In genomic region chr10:121567569-121567968, GRCh38 we compare ENCODE assay signal across 18 cellular contexts. TPM values are rescaled to one million over a fixed set of nuclear protein-coding genes. Genes with fewer than 3 reads are reported as not detected.
DNase-seq lines count a peak whose midpoint lies in the region; ATAC-seq and TF ChIP-seq lines count a peak whose summit lies in the region.
"Had no signal": no experiment of that assay in that cellular context is flagged by ENCODE, and none has a peak within 500 bp of the region (broad histone marks: within the 10 kb centered on the region; RNA-seq: fewer than 3 reads in every experiment).

No MANE protein-coding gene starts in this region.

- no peak overlapping the region for H3K4me3 ChIP-seq in mucosa of descending colon
- H3K4me3 ChIP-seq: K562 had no signal

- peak overlapping the region; percentile 14 for H3K27ac Mint-ChIP-seq in glutamatergic neuron (ENCODE audit: unreplicated experiment)
- no peak overlapping the region for H3K27ac Mint-ChIP-seq in T-helper 2 cell treated with Interferon-gamma antibody and Interleukin-4, amounts not matched to agents 5 μg/mL and 100 μg/mL, for 36 hours
- H3K27ac Mint-ChIP-seq: CD14-positive monocyte had no signal

- no peak overlapping the region for H3K4me3 Mint-ChIP-seq in glutamatergic neuron (ENCODE audit: unreplicated experiment)
- no peak overlapping the region for H3K4me3 Mint-ChIP-seq in T-helper 2 cell treated with Interferon-gamma antibody and Interleukin-4, amounts not matched to agents 5 μg/mL and 100 μg/mL, for 36 hours
- H3K4me3 Mint-ChIP-seq: CD14-positive monocyte had no signal

- DNase-seq in NCI-H748 (lab: John Stamatoyannopoulos, UW; ENCODE audit: unreplicated experiment) (peak; percentile 7), NCI-H748 treated with DMSO at 0.1 percent for 48 hours (lab: John Stamatoyannopoulos, UW) (no peak), glutamatergic neuron (no peak), mucosa of descending colon (no peak), cardiac septum (ENCODE audit: low spot score) (no peak)
- no peak for DNase-seq in T-helper 2 cell treated with Interferon-gamma antibody and Interleukin-4, amounts not matched to agents 5 μg/mL and 100 μg/mL, for 36 hours (ENCODE audit: low spot score)
- DNase-seq: DMS79 treated with DMSO at 0.1 percent for 48 hours, H7, NCI-H1092 treated with DMSO at 0.1 percent for 48 hours, NCI-H146, NCI-H2081 treated with DMSO at 0.1 percent for 48 hours, NCI-H82, OCI-M1, Right ventricle myocardium superior had no signal

- intact Hi-C loops in mucosa of descending colon (cut with DNase I, micrococcal nuclease): no loop called here
- intact Hi-C loops in cardiac septum (cut with DNase I): no loop called here

- peaks cover 23% of the 10 kb centered on the region for H3K4me1 Mint-ChIP-seq in glutamatergic neuron (ENCODE audit: low read depth, unreplicated experiment)
- H3K4me1 Mint-ChIP-seq in T-helper 2 cell treated with Interferon-gamma antibody and Interleukin-4, amounts not matched to agents 5 μg/mL and 100 μg/mL, for 36 hours (ENCODE audit: low read depth): no peaks in the 10 kb centered on the region
- H3K4me1 Mint-ChIP-seq: CD14-positive monocyte had no signal

- TF ChIP-seq CTCF in glutamatergic neuron (IDR thresholded peaks at IDR 0.05; ENCODE audit: partially characterized antibody, unreplicated experiment) (no peak), mucosa of descending colon (IDR thresholded peaks at IDR 0.05) (no peak)

- ATAC-seq in mucosa of descending colon: peak; percentile 71
- ATAC-seq in HG03354 (IDR thresholded peaks at IDR 0.05; ENCODE audit: poor library complexity, severe bottlenecking, unreplicated experiment): no peak
- ATAC-seq in HG02884 (IDR thresholded peaks at IDR 0.05; ENCODE audit: unreplicated experiment): no peak
- ATAC-seq: K562 had no signal

- no peaks in the 10 kb centered on the region for H3K36me3 Mint-ChIP-seq in glutamatergic neuron (ENCODE audit: unreplicated experiment)
- H3K36me3 Mint-ChIP-seq in T-helper 2 cell treated with Interferon-gamma antibody and Interleukin-4, amounts not matched to agents 5 μg/mL and 100 μg/mL, for 36 hours (ENCODE audit: low read depth): no peaks in the 10 kb centered on the region
- H3K36me3 Mint-ChIP-seq: CD14-positive monocyte had no signal

- peaks cover 5% of the 10 kb centered on the region for H3K4me1 ChIP-seq in mucosa of descending colon (ENCODE audit: low read depth)

- H3K36me3 ChIP-seq in mucosa of descending colon (ENCODE audit: low read depth): no peaks in the 10 kb centered on the region

- H3K9me3 Mint-ChIP-seq in glutamatergic neuron (ENCODE audit: unreplicated experiment): peaks cover 3% of the 10 kb centered on the region
- peaks cover 1% of the 10 kb centered on the region for H3K9me3 Mint-ChIP-seq in T-helper 2 cell treated with Interferon-gamma antibody and Interleukin-4, amounts not matched to agents 5 μg/mL and 100 μg/mL, for 36 hours

- H3K27me3 Mint-ChIP-seq in glutamatergic neuron (ENCODE audit: unreplicated experiment): peaks cover 6% of the 10 kb centered on the region
- H3K27me3 Mint-ChIP-seq in T-helper 2 cell treated with Interferon-gamma antibody and Interleukin-4, amounts not matched to agents 5 μg/mL and 100 μg/mL, for 36 hours (ENCODE audit: low read depth): no peaks in the 10 kb centered on the region

- no peaks in the 10 kb centered on the region for H3K9me3 ChIP-seq in mucosa of descending colon

RNA-seq across cellular contexts. Expression of gene FGFR2, which starts 30.7 kb away (rescaled TPM):
- total RNA-seq in glutamatergic neuron (ENCODE audit: unreplicated experiment) (7.4 TPM), mucosa of descending colon (100 to 1,000 TPM in 1 of 3 donors, 10 to 100 TPM in 2; 64.3 to 138 (median 77.5) TPM), cardiac septum (0.19 TPM)
